17 cellular contexts compared by ENCODE assay signal in the genomic region with DNA sequence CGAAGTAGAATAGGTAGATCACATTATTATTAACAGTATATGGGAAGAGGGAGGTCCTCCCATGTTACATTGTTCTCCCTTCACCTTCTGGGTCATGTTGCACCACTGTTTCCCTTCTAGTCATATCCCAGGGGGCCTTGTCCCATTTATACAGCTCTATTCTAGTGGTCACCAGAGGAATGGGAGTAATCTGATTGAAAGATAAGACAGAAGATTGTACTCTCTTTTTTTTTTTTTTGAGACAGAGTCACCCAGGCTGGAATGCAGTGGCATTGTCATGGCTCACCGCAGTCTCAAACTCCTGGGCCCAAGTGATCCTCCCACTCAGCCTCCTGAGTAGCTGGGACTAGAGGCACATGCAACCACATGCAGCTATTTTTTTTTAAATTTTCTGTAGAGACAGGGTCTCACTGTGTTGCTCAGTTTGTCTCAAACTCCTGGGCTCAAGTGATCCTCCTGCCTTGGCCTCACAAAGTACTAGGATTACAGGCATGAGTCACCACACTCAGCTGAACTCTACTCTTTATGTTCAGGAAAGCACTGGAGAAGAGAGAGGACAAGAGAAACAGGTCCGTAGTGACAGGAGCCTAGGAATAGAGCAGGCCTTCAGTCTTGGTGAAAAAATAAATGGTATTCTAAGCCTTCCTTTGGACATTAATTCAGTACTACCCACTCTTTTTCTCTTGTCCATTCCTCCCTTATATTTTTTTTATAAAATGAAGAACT.
"Had no signal": no experiment of that assay in that cellular context is flagged by ENCODE, and none has a peak within 500 bp of the region (broad histone marks: within the 10 kb centered on the region; RNA-seq: fewer than 3 reads in every experiment).

No MANE protein-coding gene starts in this region.

- DNase-seq: activated CD4-positive, alpha-beta T cell treated with anti-CD3 and anti-CD28 coated beads, Interleukin-2, amount 50 U/mL, for 4 hours; activated CD4-positive, CD25-positive, alpha-beta regulatory T cell treated with anti-CD3 and anti-CD28 coated beads, Interleukin-2, amount 50 U/mL, for 72 hours; activated naive CD4-positive, alpha-beta T cell treated with Interleukin-2 at 50 U/mL for 16 hours; activated naive CD8-positive, alpha-beta T cell treated with anti-CD3 and anti-CD28 coated beads, Interleukin-2, amount 50 U/mL, for 24 hours; kidney; spleen; stomach; T-helper 1 cell; T1000; testis had no signal

- H3K4me3 ChIP-seq: ascending aorta, cardiac muscle cell, esophagus muscularis mucosa, prostate gland, spleen, stomach, testis had no signal

- H3K9me3 ChIP-seq: prostate gland, testis had no signal

- FAIRE-seq: colon, kidney had no signal

- H3K27ac ChIP-seq: ascending aorta, cardiac muscle cell, esophagus muscularis mucosa, prostate gland, spleen, stomach, testis had no signal

- H3K27ac Mint-ChIP-seq: activated naive CD8-positive, alpha-beta T cell treated with anti-CD3 and anti-CD28 coated beads, Interleukin-2, amount 50 U/mL, for 24 hours; activated T-helper 17 cell treated with anti-CD3 and anti-CD28 coated beads, Interleukin-2, amount 50 U/mL, for 72 hours; natural killer cell treated with Interleukin-12 subunit alpha and Interleukin-12 subunit beta and Interleukin-15 and Interleukin-18, amount 100 ng/mL, for 72 hours had no signal

- H3K27me3 ChIP-seq: ascending aorta, cardiac muscle cell, esophagus muscularis mucosa, spleen, stomach, testis had no signal

- H3K4me3 Mint-ChIP-seq: activated naive CD8-positive, alpha-beta T cell treated with anti-CD3 and anti-CD28 coated beads, Interleukin-2, amount 50 U/mL, for 24 hours; activated T-helper 17 cell treated with anti-CD3 and anti-CD28 coated beads, Interleukin-2, amount 50 U/mL, for 72 hours; natural killer cell treated with Interleukin-12 subunit alpha and Interleukin-12 subunit beta and Interleukin-15 and Interleukin-18, amount 100 ng/mL, for 72 hours had no signal

- H3K4me1 ChIP-seq: prostate gland had no signal

- H3K27me3 Mint-ChIP-seq: activated naive CD8-positive, alpha-beta T cell treated with anti-CD3 and anti-CD28 coated beads, Interleukin-2, amount 50 U/mL, for 24 hours; activated T-helper 17 cell treated with anti-CD3 and anti-CD28 coated beads, Interleukin-2, amount 50 U/mL, for 72 hours; natural killer cell treated with Interleukin-12 subunit alpha and Interleukin-12 subunit beta and Interleukin-15 and Interleukin-18, amount 100 ng/mL, for 72 hours had no signal
